In genomic region chr9:2560175-2560574, GRCh38 we compare ENCODE assay signal across 2 cellular contexts.
TF ChIP-seq lines count a peak whose summit lies in the region.

No MANE protein-coding gene starts in this region.

TF ChIP-seq in SK-N-SH, 30 proteins besides CTCF, POLR2A, EP300 and RAD21:
- TF ChIP-seq REST (IDR thresholded peaks at IDR 0.05; ENCODE audit: low read depth, low read length) (no peak), SIN3A (IDR thresholded peaks at IDR 0.05; ENCODE audit: borderline replicate concordance, low read depth, low read length) (no peak), MAX (IDR thresholded peaks at IDR 0.05; ENCODE audit: low read depth) (no peak), EZH2phosphoT487 (IDR thresholded peaks at IDR 0.05; ENCODE audit: borderline replicate concordance, low read depth) (no peak), FOXJ3 (CRISPR knock-in tag; IDR thresholded peaks at IDR 0.05) (no peak), ZBTB33 (IDR thresholded peaks at IDR 0.05; ENCODE audit: borderline replicate concordance, low read depth) (no peak), MXI1 (IDR thresholded peaks at IDR 0.05; ENCODE audit: low read depth, low read length) (no peak), TCF12 (IDR thresholded peaks at IDR 0.05) (no peak), PBX3 (IDR thresholded peaks at IDR 0.05) (no peak), MEF2A (IDR thresholded peaks at IDR 0.05; ENCODE audit: borderline replicate concordance, low read depth) (no peak), RFX5 (IDR thresholded peaks at IDR 0.05; ENCODE audit: low read length) (no peak), ELF1 (IDR thresholded peaks at IDR 0.05) (no peak), NFIC (IDR thresholded peaks at IDR 0.05; ENCODE audit: borderline replicate concordance) (no peak), FOXM1 (IDR thresholded peaks at IDR 0.05; ENCODE audit: low read depth) (no peak), GATA2 (CRISPR knock-in tag; IDR thresholded peaks at IDR 0.05) (no peak), POLR2AphosphoS5 (IDR thresholded peaks at IDR 0.05; ENCODE audit: low read depth, low read length) (no peak)

TF ChIP-seq in SK-N-SH treated with all-trans-retinoic acid at 6 μM for 48 hours, 23 proteins besides CTCF, POLR2A, EP300 and RAD21 (continued from another document):
- TF ChIP-seq POU6F1 (CRISPR knock-in tag; IDR thresholded peaks at IDR 0.05; ENCODE audit: borderline replicate concordance, low read depth) (no peak), OSR1 (CRISPR knock-in tag; IDR thresholded peaks at IDR 0.05) (no peak), CREB5 (CRISPR knock-in tag; IDR thresholded peaks at IDR 0.05; ENCODE audit: low read depth) (no peak), ISL1 (CRISPR knock-in tag; IDR thresholded peaks at IDR 0.05) (no peak), GLIS3 (CRISPR knock-in tag; IDR thresholded peaks at IDR 0.05) (no peak)
